In the genomic region with DNA sequence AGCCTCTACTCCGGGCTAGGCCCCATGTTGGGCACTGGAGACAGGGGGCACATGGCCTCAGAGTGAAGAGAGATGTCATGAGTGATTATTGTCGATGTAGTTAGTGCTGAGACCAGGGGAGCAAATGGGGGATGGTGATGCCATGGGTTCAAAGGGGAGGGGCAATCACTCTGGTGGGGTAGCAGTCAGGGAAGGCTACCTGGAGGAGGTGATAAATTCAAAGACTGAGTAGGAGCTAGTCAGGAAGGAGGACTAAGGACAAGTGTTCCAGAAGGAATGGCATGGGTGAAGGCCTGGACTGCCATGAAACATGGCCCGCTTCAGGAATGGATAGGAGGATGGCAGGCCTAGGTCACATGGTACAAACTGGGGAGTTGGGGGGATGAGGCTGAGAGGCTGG, we compare ENCODE assay signal across 20 cellular contexts. TPM values are rescaled to one million over a fixed set of nuclear protein-coding genes. Genes with fewer than 3 reads are reported as not detected.
DNase-seq lines count a peak whose midpoint lies in the region; ATAC-seq, FAIRE-seq and TF ChIP-seq lines count a peak whose summit lies in the region.
"Had no signal": no experiment of that assay in that cellular context is flagged by ENCODE, and none has a peak within 500 bp of the region (broad histone marks: within the 10 kb centered on the region; RNA-seq: fewer than 3 reads in every experiment).

No MANE protein-coding gene starts in this region.

- H2AFZ ChIP-seq in OCI-LY7 (ENCODE audit: low read length) (no peak overlapping the region), K562 (ENCODE audit: low read depth, low read length) (no peak overlapping the region)

- no peak for DNase-seq in activated CD4-positive, alpha-beta T cell treated with anti-CD3 and anti-CD28 coated beads, Interleukin-2, amount 10 ng/mL, durations not matched to agents 7 days and 5 days
- no peak for DNase-seq in activated CD4-positive, alpha-beta T cell treated with anti-CD3 and anti-CD28 coated beads, Interleukin-2, amount 50 U/mL, for 48 hours
- DNase-seq in OCI-LY7 (ENCODE audit: low spot score) (no peak), K562 (ENCODE audit: extremely low read depth in 1 of 4, low spot score in 3 of 4) (no peak), NCI-H1694 treated with DMSO at 0.1 percent for 48 hours (lab: John Stamatoyannopoulos, UW) (no peak), H54 (ENCODE audit: insufficient read length, low spot score) (no peak)
- DNase-seq: COR-L47, DMS153, GOT3, KG1, NCI-H1048, NCI-H1436 treated with DMSO at 0.1 percent for 48 hours, NCI-H2081 treated with DMSO at 0.1 percent for 48 hours, NCI-H510A treated with DMSO at 0.1 percent for 48 hours, NCI-H82 had no signal

- TF ChIP-seq EP300 in K562 (IDR thresholded peaks at IDR 0.05; ENCODE audit: low read length) = no peak

- no peak for ATAC-seq in K562
- no peak for ATAC-seq in GM21423 (IDR thresholded peaks at IDR 0.05; ENCODE audit: unreplicated experiment)

- no peak overlapping the region for H3K4me3 Mint-ChIP-seq in activated CD4-positive, alpha-beta T cell treated with anti-CD3 and anti-CD28 coated beads, Interleukin-2, amount 10 ng/mL, durations not matched to agents 7 days and 5 days

- H4K20me1 ChIP-seq in BLaER1 treated with 17β-estradiol and CSF1 and Interleukin-3, amounts not matched to agents 10 nM and 100 nM = no peaks in the 10 kb centered on the region
- H4K20me1 ChIP-seq in OCI-LY7 (ENCODE audit: insufficient read depth, low read length) = no peaks in the 10 kb centered on the region
- no peaks in the 10 kb centered on the region for H4K20me1 ChIP-seq in K562 (replicated peaks; ENCODE audit: control insufficient read depth, insufficient read depth, low read length)

- no peak overlapping the region for H3K9ac ChIP-seq in BLaER1 treated with 17β-estradiol and CSF1 and Interleukin-3, amounts not matched to agents 10 nM and 100 nM
- H3K9ac ChIP-seq in K562 (ENCODE audit: insufficient read depth in 1 of 2, low read depth in 2 of 2, low read length in 2 of 2) = no peak overlapping the region

- TF ChIP-seq CTCF in OCI-LY7 (conservative IDR thresholded peaks at IDR 0.05; ENCODE audit: low read length) = no peak
- TF ChIP-seq CTCF in K562 (IDR thresholded peaks at IDR 0.05 in 2 of 3, conservative IDR thresholded peaks at IDR 0.05 in 1 of 3; ENCODE audit: insufficient read depth in 2 of 3, low read depth in 1 of 3, low read length in 3 of 3) = no peak

- no peak overlapping the region for H3K27ac ChIP-seq in BLaER1 treated with 17β-estradiol and CSF1 and Interleukin-3, amounts not matched to agents 10 nM and 100 nM
- H3K27ac ChIP-seq in OCI-LY7 (ENCODE audit: low read depth, low read length, poor library complexity, severe bottlenecking) (no peak overlapping the region), K562 (ENCODE audit: extremely low read depth, low read depth, low read length) (no peak overlapping the region)
- H3K27ac ChIP-seq: C4-2B had no signal

- peaks cover 24 to 54% (median 49%) of the 10 kb centered on the region in 10 experiments for H3K4me1 ChIP-seq in BLaER1 treated with 17β-estradiol and CSF1 and Interleukin-3, amounts not matched to agents 10 nM and 100 nM
- H3K4me1 ChIP-seq in OCI-LY7 (ENCODE audit: insufficient read depth, low read length, poor library complexity, severe bottlenecking) (peaks cover 46% of the 10 kb centered on the region), K562 (replicated peaks in 1 of 2; ENCODE audit: control insufficient read depth in 2 of 2, insufficient read depth in 2 of 2, low read length in 2 of 2) (peaks cover 2 to 21% of the 10 kb centered on the region in 2 experiments; a peak in 4 of 5 replicates)

- H3K9me2 ChIP-seq in OCI-LY7 (ENCODE audit: insufficient read depth, low read length) = no peaks in the 10 kb centered on the region

- no peaks in the 10 kb centered on the region for H3K27me3 ChIP-seq in BLaER1 treated with 17β-estradiol and CSF1 and Interleukin-3, amounts not matched to agents 10 nM and 100 nM
- no peaks in the 10 kb centered on the region for H3K27me3 ChIP-seq in K562 (ENCODE audit: control insufficient read depth in 2 of 2, insufficient read depth in 2 of 2, low read length in 2 of 2)

- H3K27ac Mint-ChIP-seq in activated CD4-positive, alpha-beta T cell treated with anti-CD3 and anti-CD28 coated beads, Interleukin-2, amount 10 ng/mL, durations not matched to agents 7 days and 5 days = peak overlapping the region; percentile 76

- WGBS in K562 (ENCODE audit: insufficient coverage, low coverage, missing lambda C conversion rate) = 36% methylated on average over 3 of the region's 3 CpGs

- TF ChIP-seq RAD21 in K562 (CRISPR knock-in tag; conservative IDR thresholded peaks at IDR 0.05 in 1 of 2, IDR thresholded peaks at IDR 0.05 in 1 of 2) = no peak

- H3K9me3 ChIP-seq in BLaER1 treated with 17β-estradiol and CSF1 and Interleukin-3, amounts not matched to agents 10 nM and 100 nM (replicated peaks in 1 of 11) = no peaks in the 10 kb centered on the region; a peak in 1 of 22 replicates
- H3K9me3 ChIP-seq in OCI-LY7 (ENCODE audit: low read length) = no peaks in the 10 kb centered on the region
- H3K9me3 ChIP-seq in K562 (replicated peaks; ENCODE audit: control insufficient read depth, insufficient read depth, low read depth, low read length) = no peaks in the 10 kb centered on the region

- CTCF ChIA-PET in activated CD4-positive, alpha-beta T cell treated with anti-CD3 and anti-CD28 coated beads, Interleukin-2, amount 10 ng/mL, durations not matched to agents 7 days and 5 days (lab: Charles Lee) = interaction anchor here (1.1 to 1.7 kb wide), 4 partner anchors 8 to 406 kb away, joined by 4 to 6 read pairs (median 4); no protein-coding TSS in a partner anchor
- CTCF ChIA-PET in OCI-LY7 (lab: Charles Lee; ENCODE audit: unreplicated experiment) = interaction anchor here (0.5 kb wide), 1 partner anchor 145 kb away, joined by 5 read pairs; no protein-coding TSS in a partner anchor
- CTCF ChIA-PET in K562 (lab: Yijun Ruan, JAX; ENCODE audit: low intra/inter-chr PET ratio) = no interaction called here

- FAIRE-seq in K562 (lab: Jason Lieb, UNC) (no peak), H54 (lab: Jason Lieb, UNC) (no peak)

- no peaks in the 10 kb centered on the region for H3K36me3 ChIP-seq in BLaER1 treated with 17β-estradiol and CSF1 and Interleukin-3, amounts not matched to agents 10 nM and 100 nM
- H3K36me3 ChIP-seq in OCI-LY7 (ENCODE audit: insufficient read depth, low read length) (no peaks in the 10 kb centered on the region), K562 (ENCODE audit: control insufficient read depth, insufficient read depth, low read length) (no peaks in the 10 kb centered on the region)

- H3K79me2 ChIP-seq in OCI-LY7 (ENCODE audit: insufficient read depth, low read depth, low read length) = no peaks in the 10 kb centered on the region
- H3K79me2 ChIP-seq in K562 (ENCODE audit: control insufficient read depth, insufficient read depth, low read length) = no peaks in the 10 kb centered on the region

- H3K4me2 ChIP-seq in BLaER1 treated with 17β-estradiol and CSF1 and Interleukin-3, amounts not matched to agents 10 nM and 100 nM = peak overlapping the region in 6 of 11 experiments; percentile 57 to 77 (median 71); a peak in 11 of 22 replicates
- H3K4me2 ChIP-seq in OCI-LY7 (ENCODE audit: low read length) (0 out of 2 replicates have a peak overlapping the region, but pooled peaks have one; percentile 69), K562 (ENCODE audit: insufficient read depth, low read length) (no peak overlapping the region)

- in situ Hi-C loops in K562 (cut with MboI) = no loop called here

- intact Hi-C loops in OCI-LY7 (cut with micrococcal nuclease; ENCODE audit: unreplicated experiment) (no loop called here), K562 (cut with micrococcal nuclease) (no loop called here)

- peaks cover 2% of the 10 kb centered on the region for H3K36me3 Mint-ChIP-seq in activated CD4-positive, alpha-beta T cell treated with anti-CD3 and anti-CD28 coated beads, Interleukin-2, amount 10 ng/mL, durations not matched to agents 7 days and 5 days (ENCODE audit: low read depth)

- POLR2A ChIA-PET in activated CD4-positive, alpha-beta T cell treated with anti-CD3 and anti-CD28 coated beads, Interleukin-2, amount 10 ng/mL, durations not matched to agents 7 days and 5 days (lab: Charles Lee) = no interaction called here
- POLR2A ChIA-PET in OCI-LY7 (lab: Charles Lee) (interaction anchor here (1.0 kb wide), 1 partner anchor 120 kb away, joined by 3 read pairs; no protein-coding TSS in a partner anchor), K562 (lab: Yijun Ruan, JAX) (no interaction called here)

- H3K4me3 ChIP-seq in BLaER1 treated with 17β-estradiol and CSF1 and Interleukin-3, amounts not matched to agents 10 nM and 100 nM = no peak overlapping the region
- no peak overlapping the region for H3K4me3 ChIP-seq in OCI-LY7 (ENCODE audit: low read depth, low read length, poor library complexity, severe bottlenecking)
- H3K4me3 ChIP-seq in K562 = no peak overlapping the region

- H3K9me1 ChIP-seq in K562 (ENCODE audit: control insufficient read depth, insufficient read depth, low read length) = no peaks in the 10 kb centered on the region

- peaks cover 62% of the 10 kb centered on the region for H3K4me1 Mint-ChIP-seq in activated CD4-positive, alpha-beta T cell treated with anti-CD3 and anti-CD28 coated beads, Interleukin-2, amount 10 ng/mL, durations not matched to agents 7 days and 5 days

- no peak for TF ChIP-seq POLR2A in K562 (conservative IDR thresholded peaks at IDR 0.05)
- no peak for TF ChIP-seq POLR2A in H54 (IDR thresholded peaks at IDR 0.05; ENCODE audit: low read depth, low read length)

- no TSS peak for BruUV-seq in OCI-LY7 (replicated peaks; lab: Mats Ljungman, UMichigan)
- BruUV-seq in K562 (replicated peaks; lab: Mats Ljungman, UMichigan) = no TSS peak

- H3K9me3 Mint-ChIP-seq in activated CD4-positive, alpha-beta T cell treated with anti-CD3 and anti-CD28 coated beads, Interleukin-2, amount 10 ng/mL, durations not matched to agents 7 days and 5 days = no peaks in the 10 kb centered on the region

- H3K27me3 Mint-ChIP-seq in activated CD4-positive, alpha-beta T cell treated with anti-CD3 and anti-CD28 coated beads, Interleukin-2, amount 10 ng/mL, durations not matched to agents 7 days and 5 days = no peaks in the 10 kb centered on the region

RNA-seq across cellular contexts. Expression of a gene that starts 41.6 kb away (rescaled TPM):
- total RNA-seq in activated CD4-positive, alpha-beta T cell treated with anti-CD3 and anti-CD28 coated beads, Interleukin-2, amount 10 ng/mL, durations not matched to agents 7 days and 5 days = not detected
- not detected in 2 replicates for total RNA-seq in OCI-LY7 (2014; rRNA removed; shearing (Covaris generic))
- total RNA-seq in OCI-LY7 (2022) = not detected in 2 replicates
- not detected in 2 replicates for total RNA-seq in K562 (2011; cell fraction: chromatin; rRNA removed; ENCODE audit: low replicate concordance)
- not detected in 2 replicates for total RNA-seq in K562 (2011; cell fraction: nucleolus; rRNA removed)
- total RNA-seq in K562 (2011; cell fraction: nucleoplasm; rRNA removed) = not detected in 2 replicates
- total RNA-seq in K562 (2014; rRNA removed) = 0.12 TPM in 1 of 2 replicates, not detected in the other
- not detected in 2 replicates for total RNA-seq in K562 (2014; rRNA removed; fragmentation: Illumina TruSeq; extraction: Trizol)
- total RNA-seq in K562 (2015; rRNA removed; fragmentation: Illumina TruSeq; extraction: Trizol) = not detected in 2 replicates
- not detected in 2 replicates for total RNA-seq in K562 (2021)
- polyA plus RNA-seq in K562 (2011; rRNA removed) = not detected in 2 replicates
- polyA plus RNA-seq in K562 (2011; cell fraction: cytosol; rRNA removed) = not detected in 2 replicates
- not detected in 2 replicates for polyA plus RNA-seq in K562 (2011; cell fraction: nucleus; rRNA removed)
- not detected in 2 replicates for polyA plus RNA-seq in K562 (2012)
- not detected in 2 replicates for polyA plus RNA-seq in K562 (2014; fragmentation: Illumina TruSeq; extraction: Trizol)
- not detected for polyA plus RNA-seq in K562 (2014; fragmentation: Nextera tagmentation; extraction: Ambion mirVana)
- polyA plus RNA-seq in K562 (2014; rRNA removed) = not detected in 2 replicates
- polyA minus RNA-seq in K562 (2011; rRNA and poly(A)+ RNA removed) = not detected in 2 replicates
- not detected in 2 replicates for polyA minus RNA-seq in K562 (2011; cell fraction: cytosol; rRNA and poly(A)+ RNA removed)
- not detected in 2 replicates for polyA minus RNA-seq in K562 (2011; cell fraction: nucleus; rRNA and poly(A)+ RNA removed)
- total RNA-seq: A673, M059J had no signal

RNA-seq across cellular contexts. Expression of a gene that starts 46.7 kb away (rescaled TPM):
- 10 to 100 TPM; 28.5 to 33.9 TPM for total RNA-seq in activated CD4-positive, alpha-beta T cell treated with anti-CD3 and anti-CD28 coated beads, Interleukin-2, amount 10 ng/mL, durations not matched to agents 7 days and 5 days
- 46.6 and 51.9 TPM in 2 replicates for total RNA-seq in OCI-LY7 (2014; rRNA removed; shearing (Covaris generic))
- 59.8 and 64.2 TPM in 2 replicates for total RNA-seq in OCI-LY7 (2022)
- 28.6 and 94.1 TPM in 2 replicates for total RNA-seq in K562 (2011; cell fraction: chromatin; rRNA removed; ENCODE audit: low replicate concordance)
- total RNA-seq in K562 (2011; cell fraction: nucleolus; rRNA removed) = 70.3 and 71.4 TPM in 2 replicates
- 51.0 and 57.9 TPM in 2 replicates for total RNA-seq in K562 (2011; cell fraction: nucleoplasm; rRNA removed)
- 116 and 120 TPM in 2 replicates for total RNA-seq in K562 (2014; rRNA removed)
- total RNA-seq in K562 (2014; rRNA removed; fragmentation: Illumina TruSeq; extraction: Trizol) = 49.6 and 59.2 TPM in 2 replicates
- 74.3 and 78.1 TPM in 2 replicates for total RNA-seq in K562 (2015; rRNA removed; fragmentation: Illumina TruSeq; extraction: Trizol)
- 108 and 110 TPM in 2 replicates for total RNA-seq in K562 (2021)
- 74.7 and 79.2 TPM in 2 replicates for polyA plus RNA-seq in K562 (2011; rRNA removed)
- polyA plus RNA-seq in K562 (2011; cell fraction: cytosol; rRNA removed) = 89.1 and 124 TPM in 2 replicates
- 42.9 and 47.3 TPM in 2 replicates for polyA plus RNA-seq in K562 (2011; cell fraction: nucleus; rRNA removed)
- polyA plus RNA-seq in K562 (2012) = 42.1 and 72.6 TPM in 2 replicates
- polyA plus RNA-seq in K562 (2014; fragmentation: Illumina TruSeq; extraction: Trizol) = 80.6 and 113 TPM in 2 replicates
- 10 to 100 TPM; 42.1 to 67.0 TPM for polyA plus RNA-seq in K562 (2014; fragmentation: Nextera tagmentation; extraction: Ambion mirVana)
- polyA plus RNA-seq in K562 (2014; rRNA removed) = 111 and 121 TPM in 2 replicates
- 34.5 and 60.2 TPM in 2 replicates for polyA minus RNA-seq in K562 (2011; rRNA and poly(A)+ RNA removed)
- 23.4 and 42.2 TPM in 2 replicates for polyA minus RNA-seq in K562 (2011; cell fraction: cytosol; rRNA and poly(A)+ RNA removed)
- 14.7 and 15.7 TPM in 2 replicates for polyA minus RNA-seq in K562 (2011; cell fraction: nucleus; rRNA and poly(A)+ RNA removed)
